In the genomic region with DNA sequence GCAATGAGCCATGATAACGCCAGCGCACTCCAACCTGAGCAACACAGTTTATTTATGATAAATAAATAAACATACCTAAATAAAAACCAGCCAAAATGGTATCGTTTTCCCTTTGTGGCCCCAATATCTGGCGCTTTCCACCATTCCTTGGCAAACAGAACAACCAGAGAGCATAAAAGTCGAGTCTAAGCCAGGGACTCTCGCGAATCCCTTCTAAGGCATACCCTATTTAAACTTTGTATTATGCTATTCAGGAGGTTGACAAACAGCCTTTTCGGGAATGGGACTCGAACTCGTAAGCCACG, we compare ENCODE assay signal across 1 cellular context.
TF ChIP-seq lines count a peak whose summit lies in the region.

No MANE protein-coding gene starts in this region.

TF ChIP-seq in HEK293, 187 proteins besides CTCF, POLR2A, EP300 and RAD21 (continued from another document):
- TF ChIP-seq INSM2 (tag by site-specific recombination; IDR thresholded peaks at IDR 0.05) (no peak), ZNF157 (tag by site-specific recombination; IDR thresholded peaks at IDR 0.05) (no peak), ZFHX2 (tag by site-specific recombination; conservative IDR thresholded peaks at IDR 0.05) (no peak), ZNF544 (tag by site-specific recombination; IDR thresholded peaks at IDR 0.05) (no peak), ZNF366 (tag by site-specific recombination; conservative IDR thresholded peaks at IDR 0.05) (no peak), ZNF449 (tag by site-specific recombination; IDR thresholded peaks at IDR 0.05) (0 out of 2 replicates have a peak, but pooled peaks have one; percentile 12), SP7 (tag by site-specific recombination; IDR thresholded peaks at IDR 0.05) (no peak), ZNF585B (tag by site-specific recombination; IDR thresholded peaks at IDR 0.05) (no peak), ZBTB48 (tag by site-specific recombination; IDR thresholded peaks at IDR 0.05) (peak; percentile 37; the same call in 1 of the 2 replicates), ZNF10 (tag by site-specific recombination; IDR thresholded peaks at IDR 0.05) (peak; percentile 55; the same call in 1 of the 2 replicates), ZNF561 (tag by site-specific recombination; IDR thresholded peaks at IDR 0.05; ENCODE audit: borderline replicate concordance) (peak; percentile 89), ZNF785 (tag by site-specific recombination; IDR thresholded peaks at IDR 0.05) (no peak), ZNF792 (tag by site-specific recombination; IDR thresholded peaks at IDR 0.05) (no peak), REPIN1 (tag by site-specific recombination; IDR thresholded peaks at IDR 0.05; ENCODE audit: low read depth) (no peak), ZNF514 (tag by site-specific recombination; IDR thresholded peaks at IDR 0.05) (no peak), ZNF184 (tag by site-specific recombination; IDR thresholded peaks at IDR 0.05) (peak; percentile 69), ZBTB8A (tag by site-specific recombination; IDR thresholded peaks at IDR 0.05) (0 out of 2 replicates have a peak, but pooled peaks have one; percentile 59), ZNF37A (tag by site-specific recombination; IDR thresholded peaks at IDR 0.05) (0 out of 2 replicates have a peak, but pooled peaks have one; percentile 32), ZNF664 (tag by site-specific recombination; IDR thresholded peaks at IDR 0.05) (peak; percentile 84), ZNF510 (tag by site-specific recombination; IDR thresholded peaks at IDR 0.05; ENCODE audit: insufficient replicate concordance) (peak; percentile 15), ZNF623 (tag by site-specific recombination; IDR thresholded peaks at IDR 0.05) (0 out of 2 replicates have a peak, but pooled peaks have one; percentile 8), ZNF513 (tag by site-specific recombination; IDR thresholded peaks at IDR 0.05) (peak; percentile 47; the same call in 1 of the 2 replicates)
- TF ChIP-seq, protein P1, sequence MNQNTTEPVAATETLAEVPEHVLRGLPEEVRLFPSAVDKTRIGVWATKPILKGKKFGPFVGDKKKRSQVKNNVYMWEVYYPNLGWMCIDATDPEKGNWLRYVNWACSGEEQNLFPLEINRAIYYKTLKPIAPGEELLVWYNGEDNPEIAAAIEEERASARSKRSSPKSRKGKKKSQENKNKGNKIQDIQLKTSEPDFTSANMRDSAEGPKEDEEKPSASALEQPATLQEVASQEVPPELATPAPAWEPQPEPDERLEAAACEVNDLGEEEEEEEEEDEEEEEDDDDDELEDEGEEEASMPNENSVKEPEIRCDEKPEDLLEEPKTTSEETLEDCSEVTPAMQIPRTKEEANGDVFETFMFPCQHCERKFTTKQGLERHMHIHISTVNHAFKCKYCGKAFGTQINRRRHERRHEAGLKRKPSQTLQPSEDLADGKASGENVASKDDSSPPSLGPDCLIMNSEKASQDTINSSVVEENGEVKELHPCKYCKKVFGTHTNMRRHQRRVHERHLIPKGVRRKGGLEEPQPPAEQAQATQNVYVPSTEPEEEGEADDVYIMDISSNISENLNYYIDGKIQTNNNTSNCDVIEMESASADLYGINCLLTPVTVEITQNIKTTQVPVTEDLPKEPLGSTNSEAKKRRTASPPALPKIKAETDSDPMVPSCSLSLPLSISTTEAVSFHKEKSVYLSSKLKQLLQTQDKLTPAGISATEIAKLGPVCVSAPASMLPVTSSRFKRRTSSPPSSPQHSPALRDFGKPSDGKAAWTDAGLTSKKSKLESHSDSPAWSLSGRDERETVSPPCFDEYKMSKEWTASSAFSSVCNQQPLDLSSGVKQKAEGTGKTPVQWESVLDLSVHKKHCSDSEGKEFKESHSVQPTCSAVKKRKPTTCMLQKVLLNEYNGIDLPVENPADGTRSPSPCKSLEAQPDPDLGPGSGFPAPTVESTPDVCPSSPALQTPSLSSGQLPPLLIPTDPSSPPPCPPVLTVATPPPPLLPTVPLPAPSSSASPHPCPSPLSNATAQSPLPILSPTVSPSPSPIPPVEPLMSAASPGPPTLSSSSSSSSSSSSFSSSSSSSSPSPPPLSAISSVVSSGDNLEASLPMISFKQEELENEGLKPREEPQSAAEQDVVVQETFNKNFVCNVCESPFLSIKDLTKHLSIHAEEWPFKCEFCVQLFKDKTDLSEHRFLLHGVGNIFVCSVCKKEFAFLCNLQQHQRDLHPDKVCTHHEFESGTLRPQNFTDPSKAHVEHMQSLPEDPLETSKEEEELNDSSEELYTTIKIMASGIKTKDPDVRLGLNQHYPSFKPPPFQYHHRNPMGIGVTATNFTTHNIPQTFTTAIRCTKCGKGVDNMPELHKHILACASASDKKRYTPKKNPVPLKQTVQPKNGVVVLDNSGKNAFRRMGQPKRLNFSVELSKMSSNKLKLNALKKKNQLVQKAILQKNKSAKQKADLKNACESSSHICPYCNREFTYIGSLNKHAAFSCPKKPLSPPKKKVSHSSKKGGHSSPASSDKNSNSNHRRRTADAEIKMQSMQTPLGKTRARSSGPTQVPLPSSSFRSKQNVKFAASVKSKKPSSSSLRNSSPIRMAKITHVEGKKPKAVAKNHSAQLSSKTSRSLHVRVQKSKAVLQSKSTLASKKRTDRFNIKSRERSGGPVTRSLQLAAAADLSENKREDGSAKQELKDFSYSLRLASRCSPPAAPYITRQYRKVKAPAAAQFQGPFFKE (tag by site-specific recombination; IDR thresholded peaks at IDR 0.05; ENCODE audit: borderline replicate concordance), result no peak
- TF ChIP-seq, protein P2, sequence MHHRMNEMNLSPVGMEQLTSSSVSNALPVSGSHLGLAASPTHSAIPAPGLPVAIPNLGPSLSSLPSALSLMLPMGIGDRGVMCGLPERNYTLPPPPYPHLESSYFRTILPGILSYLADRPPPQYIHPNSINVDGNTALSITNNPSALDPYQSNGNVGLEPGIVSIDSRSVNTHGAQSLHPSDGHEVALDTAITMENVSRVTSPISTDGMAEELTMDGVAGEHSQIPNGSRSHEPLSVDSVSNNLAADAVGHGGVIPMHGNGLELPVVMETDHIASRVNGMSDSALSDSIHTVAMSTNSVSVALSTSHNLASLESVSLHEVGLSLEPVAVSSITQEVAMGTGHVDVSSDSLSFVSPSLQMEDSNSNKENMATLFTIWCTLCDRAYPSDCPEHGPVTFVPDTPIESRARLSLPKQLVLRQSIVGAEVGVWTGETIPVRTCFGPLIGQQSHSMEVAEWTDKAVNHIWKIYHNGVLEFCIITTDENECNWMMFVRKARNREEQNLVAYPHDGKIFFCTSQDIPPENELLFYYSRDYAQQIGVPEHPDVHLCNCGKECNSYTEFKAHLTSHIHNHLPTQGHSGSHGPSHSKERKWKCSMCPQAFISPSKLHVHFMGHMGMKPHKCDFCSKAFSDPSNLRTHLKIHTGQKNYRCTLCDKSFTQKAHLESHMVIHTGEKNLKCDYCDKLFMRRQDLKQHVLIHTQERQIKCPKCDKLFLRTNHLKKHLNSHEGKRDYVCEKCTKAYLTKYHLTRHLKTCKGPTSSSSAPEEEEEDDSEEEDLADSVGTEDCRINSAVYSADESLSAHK (tag by site-specific recombination; IDR thresholded peaks at IDR 0.05), result no peak
TF ChIP-seq in HEK293: peak in this region for 15.
